ENCODE assay signal across 8 cellular contexts in genomic region chr12:120356567-120357030, GRCh38. TPM values are rescaled to one million over a fixed set of nuclear protein-coding genes. Genes with fewer than 3 reads are reported as not detected.
DNase-seq lines count a peak whose midpoint lies in the region; ATAC-seq and TF ChIP-seq lines count a peak whose summit lies in the region.

No MANE protein-coding gene starts in this region.

- no peak overlapping the region for H3K27ac ChIP-seq in transverse colon

- H3K27me3 Mint-ChIP-seq in activated naive CD4-positive, alpha-beta T cell treated with anti-CD3 and anti-CD28 coated beads for 36 hours (ENCODE audit: low read depth) = peaks cover 15% of the 10 kb centered on the region

- TF ChIP-seq CTCF in LNCAP (IDR thresholded peaks at IDR 0.05) (peak; percentile 86), transverse colon (IDR thresholded peaks at IDR 0.05) (peak; percentile 84 to 93 (median 85))

- peaks cover 0 to 4% (median under 1%) of the 10 kb centered on the region in 4 donors for H3K4me1 ChIP-seq in transverse colon

- peak; percentile 97 for DNase-seq in EL
- DNase-seq in SK-N-DZ (ENCODE audit: low spot score) = peak; percentile 71
- peak; percentile 84 for DNase-seq in activated naive CD4-positive, alpha-beta T cell treated with anti-CD3 and anti-CD28 coated beads for 36 hours
- peak; percentile 96 for DNase-seq in glomerular visceral epithelial cell (ENCODE audit: extremely low spot score)
- DNase-seq in pons (ENCODE audit: low spot score) = peak; percentile 65
- peak; percentile 81 for DNase-seq in transverse colon

- H3K27ac Mint-ChIP-seq in activated naive CD4-positive, alpha-beta T cell treated with anti-CD3 and anti-CD28 coated beads for 36 hours = no peak overlapping the region

- no peaks in the 10 kb centered on the region for H3K9me3 Mint-ChIP-seq in activated naive CD4-positive, alpha-beta T cell treated with anti-CD3 and anti-CD28 coated beads for 36 hours

- H3K4me3 Mint-ChIP-seq in activated naive CD4-positive, alpha-beta T cell treated with anti-CD3 and anti-CD28 coated beads for 36 hours = no peak overlapping the region

- TF ChIP-seq POLR2A in transverse colon (IDR thresholded peaks at IDR 0.05) = no peak

- no peak overlapping the region for H3K4me3 ChIP-seq in transverse colon

- ATAC-seq in GM19452 (IDR thresholded peaks at IDR 0.05; ENCODE audit: unreplicated experiment) = no peak

- CTCF ChIA-PET in activated naive CD4-positive, alpha-beta T cell treated with anti-CD3 and anti-CD28 coated beads for 36 hours (lab: Charles Lee) = interaction anchor here (0.6 to 2.2 kb wide), 20 partner anchors 9 to 412 kb away, joined by 3 to 22 read pairs (median 4); no protein-coding TSS in a partner anchor

- H3K27me3 ChIP-seq in transverse colon = no peaks in the 10 kb centered on the region

- no peaks in the 10 kb centered on the region for H3K36me3 ChIP-seq in transverse colon

- 71% methylated on average over 13 of the region's 13 CpGs; no CpG with 5 or more reads in 1 of the 2 donors for WGBS in transverse colon (ENCODE audit: low coverage in 1 of 2), 2 donors

- H3K4me1 Mint-ChIP-seq in activated naive CD4-positive, alpha-beta T cell treated with anti-CD3 and anti-CD28 coated beads for 36 hours (ENCODE audit: low read depth) = peaks cover under 1% of the 10 kb centered on the region

- in situ Hi-C loops in transverse colon (cut with MboI; ENCODE audit: low pct_ligation_motif_present in 1 of 4, low pct_unique_long_range_greater_than_20kb in 1 of 4, low sequenced_read_pairs in 3 of 4) = loop anchor here in 2 of 4 donors (5.0 to 10.0 kb wide), 2 partner anchors 71 to 78 kb away; partner anchors contain the start of gene COX6A1 (in 1 of the 2)

- TF ChIP-seq EP300 in transverse colon (IDR thresholded peaks at IDR 0.05; ENCODE audit: low read depth) = no peak

- H3K9me3 ChIP-seq in transverse colon = no peaks in the 10 kb centered on the region

- intact Hi-C loops in activated naive CD4-positive, alpha-beta T cell treated with anti-CD3 and anti-CD28 coated beads for 36 hours (cut with micrococcal nuclease) = loop anchor here (1.0 to 5.0 kb wide), 3 partner anchors 32 to 226 kb away; partner anchors contain the start of gene POP5
- intact Hi-C loops in transverse colon (cut with DNase I; ENCODE audit: low total_unique reads) = loop anchor here (5.0 kb wide), 1 partner anchor 71 kb away; no protein-coding TSS in a partner anchor

- H3K36me3 Mint-ChIP-seq in activated naive CD4-positive, alpha-beta T cell treated with anti-CD3 and anti-CD28 coated beads for 36 hours (ENCODE audit: low read depth) = no peaks in the 10 kb centered on the region

RNA-seq across cellular contexts. Expression of gene MSI1, which starts 12.4 kb away (rescaled TPM):
- polyA plus RNA-seq in SK-N-DZ (2014; cell fraction: cytosol; rRNA removed) = 18.3 and 21.3 TPM in 2 replicates
- 9.6 and 10.6 TPM in 2 replicates for polyA plus RNA-seq in SK-N-DZ (2014; cell fraction: nucleus; rRNA removed)
- total RNA-seq in activated naive CD4-positive, alpha-beta T cell treated with anti-CD3 and anti-CD28 coated beads for 36 hours = under 1 TPM; 0.27 to 0.57 TPM
- total RNA-seq in transverse colon = 1 to 10 TPM in 1 of 4 donors, under 1 TPM in 1, not detected in 2; 0.82 to 7.5 TPM

RNA-seq across cellular contexts. Expression of gene PLA2G1B, which starts 29.0 kb away (rescaled TPM):
- polyA plus RNA-seq in SK-N-DZ (2014; cell fraction: cytosol; rRNA removed) = not detected in 2 replicates
- not detected in 2 replicates for polyA plus RNA-seq in SK-N-DZ (2014; cell fraction: nucleus; rRNA removed)
- total RNA-seq in activated naive CD4-positive, alpha-beta T cell treated with anti-CD3 and anti-CD28 coated beads for 36 hours = not detected
- not detected for total RNA-seq in transverse colon

RNA-seq across cellular contexts. Expression of gene SIRT4, which starts 54.5 kb away (rescaled TPM):
- polyA plus RNA-seq in SK-N-DZ (2014; cell fraction: cytosol; rRNA removed) = 3.7 and 4.6 TPM in 2 replicates
- 0.33 and 2.4 TPM in 2 replicates for polyA plus RNA-seq in SK-N-DZ (2014; cell fraction: nucleus; rRNA removed)
- total RNA-seq in activated naive CD4-positive, alpha-beta T cell treated with anti-CD3 and anti-CD28 coated beads for 36 hours = 1 to 10 TPM; 2.0 to 3.7 TPM
- 1 to 10 TPM in 1 of 4 donors, under 1 TPM in 1, not detected in 2; 0.95 to 1.9 TPM for total RNA-seq in transverse colon
